In the genomic region with DNA sequence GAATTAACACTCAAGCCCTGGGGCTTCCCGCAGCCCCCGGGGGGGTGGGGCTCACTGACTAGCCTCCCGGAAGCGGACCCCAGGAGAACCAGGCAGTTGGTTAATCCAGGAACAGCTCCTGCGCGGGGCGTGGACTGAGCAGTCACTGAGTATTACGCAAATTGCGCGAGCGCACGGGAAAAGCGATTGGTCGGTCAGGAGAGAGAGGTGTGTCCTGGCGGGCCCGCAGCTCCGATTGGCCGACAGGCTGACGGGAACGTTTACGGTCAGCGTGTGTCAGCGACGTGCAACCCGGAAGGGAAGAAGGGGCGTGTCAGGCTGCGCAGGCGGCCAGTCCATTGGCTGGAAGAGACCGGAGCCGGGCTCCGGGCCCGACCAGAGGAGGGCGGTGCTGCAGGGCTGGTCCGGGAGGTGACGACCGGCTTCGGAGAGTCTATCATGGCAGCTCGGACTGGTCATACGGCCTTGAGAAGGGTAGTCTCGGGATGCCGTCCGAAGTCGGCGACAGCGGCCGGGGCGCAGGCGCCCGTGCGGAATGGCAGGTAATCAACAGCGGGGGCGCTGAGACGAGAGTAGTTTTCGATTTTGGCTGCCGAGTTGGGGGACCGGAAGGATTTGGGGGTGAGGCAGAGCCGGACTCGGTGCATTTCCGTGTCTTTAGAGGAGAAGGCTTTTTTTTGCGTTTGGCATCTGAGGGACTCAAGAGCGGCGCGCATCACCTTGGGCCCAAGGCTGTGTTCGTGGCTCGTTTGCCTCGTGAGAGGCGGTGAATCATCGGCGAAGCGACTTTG, we compare ENCODE assay signal across 1 cellular context.
A peak's percentile ranks its signal among the peaks of the same experiment; 100 is the strongest.
TF ChIP-seq lines count a peak whose summit lies in the region.

A gene (plus strand): TSS at position 430 of the 791 bp plus-strand sequence. CDS start 9 bp downstream, at position 439.

TF ChIP-seq in K562, 482 proteins besides CTCF, POLR2A, EP300 and RAD21 (continued from another document and continues in another):
- TF ChIP-seq, protein P1, sequence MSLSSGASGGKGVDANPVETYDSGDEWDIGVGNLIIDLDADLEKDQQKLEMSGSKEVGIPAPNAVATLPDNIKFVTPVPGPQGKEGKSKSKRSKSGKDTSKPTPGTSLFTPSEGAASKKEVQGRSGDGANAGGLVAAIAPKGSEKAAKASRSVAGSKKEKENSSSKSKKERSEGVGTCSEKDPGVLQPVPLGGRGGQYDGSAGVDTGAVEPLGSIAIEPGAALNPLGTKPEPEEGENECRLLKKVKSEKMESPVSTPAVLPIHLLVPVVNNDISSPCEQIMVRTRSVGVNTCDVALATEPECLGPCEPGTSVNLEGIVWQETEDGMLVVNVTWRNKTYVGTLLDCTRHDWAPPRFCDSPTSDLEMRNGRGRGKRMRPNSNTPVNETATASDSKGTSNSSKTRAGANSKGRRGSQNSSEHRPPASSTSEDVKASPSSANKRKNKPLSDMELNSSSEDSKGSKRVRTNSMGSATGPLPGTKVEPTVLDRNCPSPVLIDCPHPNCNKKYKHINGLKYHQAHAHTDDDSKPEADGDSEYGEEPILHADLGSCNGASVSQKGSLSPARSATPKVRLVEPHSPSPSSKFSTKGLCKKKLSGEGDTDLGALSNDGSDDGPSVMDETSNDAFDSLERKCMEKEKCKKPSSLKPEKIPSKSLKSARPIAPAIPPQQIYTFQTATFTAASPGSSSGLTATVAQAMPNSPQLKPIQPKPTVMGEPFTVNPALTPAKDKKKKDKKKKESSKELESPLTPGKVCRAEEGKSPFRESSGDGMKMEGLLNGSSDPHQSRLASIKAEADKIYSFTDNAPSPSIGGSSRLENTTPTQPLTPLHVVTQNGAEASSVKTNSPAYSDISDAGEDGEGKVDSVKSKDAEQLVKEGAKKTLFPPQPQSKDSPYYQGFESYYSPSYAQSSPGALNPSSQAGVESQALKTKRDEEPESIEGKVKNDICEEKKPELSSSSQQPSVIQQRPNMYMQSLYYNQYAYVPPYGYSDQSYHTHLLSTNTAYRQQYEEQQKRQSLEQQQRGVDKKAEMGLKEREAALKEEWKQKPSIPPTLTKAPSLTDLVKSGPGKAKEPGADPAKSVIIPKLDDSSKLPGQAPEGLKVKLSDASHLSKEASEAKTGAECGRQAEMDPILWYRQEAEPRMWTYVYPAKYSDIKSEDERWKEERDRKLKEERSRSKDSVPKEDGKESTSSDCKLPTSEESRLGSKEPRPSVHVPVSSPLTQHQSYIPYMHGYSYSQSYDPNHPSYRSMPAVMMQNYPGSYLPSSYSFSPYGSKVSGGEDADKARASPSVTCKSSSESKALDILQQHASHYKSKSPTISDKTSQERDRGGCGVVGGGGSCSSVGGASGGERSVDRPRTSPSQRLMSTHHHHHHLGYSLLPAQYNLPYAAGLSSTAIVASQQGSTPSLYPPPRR (CRISPR knock-in tag; IDR thresholded peaks at IDR 0.05; ENCODE audit: borderline replicate concordance): no peak
- TF ChIP-seq, protein P2, sequence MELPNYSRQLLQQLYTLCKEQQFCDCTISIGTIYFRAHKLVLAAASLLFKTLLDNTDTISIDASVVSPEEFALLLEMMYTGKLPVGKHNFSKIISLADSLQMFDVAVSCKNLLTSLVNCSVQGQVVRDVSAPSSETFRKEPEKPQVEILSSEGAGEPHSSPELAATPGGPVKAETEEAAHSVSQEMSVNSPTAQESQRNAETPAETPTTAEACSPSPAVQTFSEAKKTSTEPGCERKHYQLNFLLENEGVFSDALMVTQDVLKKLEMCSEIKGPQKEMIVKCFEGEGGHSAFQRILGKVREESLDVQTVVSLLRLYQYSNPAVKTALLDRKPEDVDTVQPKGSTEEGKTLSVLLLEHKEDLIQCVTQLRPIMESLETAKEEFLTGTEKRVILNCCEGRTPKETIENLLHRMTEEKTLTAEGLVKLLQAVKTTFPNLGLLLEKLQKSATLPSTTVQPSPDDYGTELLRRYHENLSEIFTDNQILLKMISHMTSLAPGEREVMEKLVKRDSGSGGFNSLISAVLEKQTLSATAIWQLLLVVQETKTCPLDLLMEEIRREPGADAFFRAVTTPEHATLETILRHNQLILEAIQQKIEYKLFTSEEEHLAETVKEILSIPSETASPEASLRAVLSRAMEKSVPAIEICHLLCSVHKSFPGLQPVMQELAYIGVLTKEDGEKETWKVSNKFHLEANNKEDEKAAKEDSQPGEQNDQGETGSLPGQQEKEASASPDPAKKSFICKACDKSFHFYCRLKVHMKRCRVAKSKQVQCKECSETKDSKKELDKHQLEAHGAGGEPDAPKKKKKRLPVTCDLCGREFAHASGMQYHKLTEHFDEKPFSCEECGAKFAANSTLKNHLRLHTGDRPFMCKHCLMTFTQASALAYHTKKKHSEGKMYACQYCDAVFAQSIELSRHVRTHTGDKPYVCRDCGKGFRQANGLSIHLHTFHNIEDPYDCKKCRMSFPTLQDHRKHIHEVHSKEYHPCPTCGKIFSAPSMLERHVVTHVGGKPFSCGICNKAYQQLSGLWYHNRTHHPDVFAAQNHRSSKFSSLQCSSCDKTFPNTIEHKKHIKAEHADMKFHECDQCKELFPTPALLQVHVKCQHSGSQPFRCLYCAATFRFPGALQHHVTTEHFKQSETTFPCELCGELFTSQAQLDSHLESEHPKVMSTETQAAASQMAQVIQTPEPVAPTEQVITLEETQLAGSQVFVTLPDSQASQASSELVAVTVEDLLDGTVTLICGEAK (IDR thresholded peaks at IDR 0.05): peak; percentile 75
- TF ChIP-seq, protein P2 (CRISPR knock-in tag; IDR thresholded peaks at IDR 0.05): no peak
- TF ChIP-seq NCOA1 (IDR thresholded peaks at IDR 0.05; ENCODE audit: low read depth) (peak; percentile 72), RCOR1 (IDR thresholded peaks at IDR 0.05; ENCODE audit: borderline replicate concordance in 1 of 2, low read depth in 2 of 2, low read length in 2 of 2) (peak in 1 of 2 experiments; percentile 3; a peak in 1 of 4 replicates), TAF7 (tag; IDR thresholded peaks at IDR 0.05) (peak; percentile 80), CHD1 (IDR thresholded peaks at IDR 0.05; ENCODE audit: low read length) (peak; percentile 95), FIP1L1 (IDR thresholded peaks at IDR 0.05; ENCODE audit: low read depth, low read length, poor library complexity, severe bottlenecking) (peak; percentile 32), KLF1 (tag; IDR thresholded peaks at IDR 0.05) (peak; percentile 50; the same call in 1 of the 2 replicates), KDM2B (CRISPR knock-in tag; IDR thresholded peaks at IDR 0.05) (no peak), ZNF239 (CRISPR knock-in tag; IDR thresholded peaks at IDR 0.05) (no peak), XRCC4 (IDR thresholded peaks at IDR 0.05; ENCODE audit: extremely low read depth, insufficient read depth, insufficient read length) (no peak), PYGO2 (tag; IDR thresholded peaks at IDR 0.05) (no peak), FOXA3 (CRISPR knock-in tag; conservative IDR thresholded peaks at IDR 0.05 in 1 of 2, IDR thresholded peaks at IDR 0.05 in 1 of 2) (0 out of 4 replicates have a peak, but pooled peaks of 1 of the 2 experiments have one; percentile 41), CC2D1A (IDR thresholded peaks at IDR 0.05) (peak; percentile 93), CXXC5 (CRISPR knock-in tag; IDR thresholded peaks at IDR 0.05) (peak; percentile 69), ZNF431 (CRISPR knock-in tag; IDR thresholded peaks at IDR 0.05) (no peak), ARNT (IDR thresholded peaks at IDR 0.05) (peak in 1 of 2 experiments; percentile 42; a peak in 1 of 4 replicates)
- TF ChIP-seq, protein P3, sequence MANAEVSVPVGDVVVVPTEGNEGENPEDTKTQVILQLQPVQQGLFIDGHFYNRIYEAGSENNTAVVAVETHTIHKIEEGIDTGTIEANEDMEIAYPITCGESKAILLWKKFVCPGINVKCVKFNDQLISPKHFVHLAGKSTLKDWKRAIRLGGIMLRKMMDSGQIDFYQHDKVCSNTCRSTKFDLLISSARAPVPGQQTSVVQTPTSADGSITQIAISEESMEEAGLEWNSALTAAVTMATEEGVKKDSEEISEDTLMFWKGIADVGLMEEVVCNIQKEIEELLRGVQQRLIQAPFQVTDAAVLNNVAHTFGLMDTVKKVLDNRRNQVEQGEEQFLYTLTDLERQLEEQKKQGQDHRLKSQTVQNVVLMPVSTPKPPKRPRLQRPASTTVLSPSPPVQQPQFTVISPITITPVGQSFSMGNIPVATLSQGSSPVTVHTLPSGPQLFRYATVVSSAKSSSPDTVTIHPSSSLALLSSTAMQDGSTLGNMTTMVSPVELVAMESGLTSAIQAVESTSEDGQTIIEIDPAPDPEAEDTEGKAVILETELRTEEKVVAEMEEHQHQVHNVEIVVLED (CRISPR knock-in tag; IDR thresholded peaks at IDR 0.05): peak; percentile 82
- TF ChIP-seq, protein P4, sequence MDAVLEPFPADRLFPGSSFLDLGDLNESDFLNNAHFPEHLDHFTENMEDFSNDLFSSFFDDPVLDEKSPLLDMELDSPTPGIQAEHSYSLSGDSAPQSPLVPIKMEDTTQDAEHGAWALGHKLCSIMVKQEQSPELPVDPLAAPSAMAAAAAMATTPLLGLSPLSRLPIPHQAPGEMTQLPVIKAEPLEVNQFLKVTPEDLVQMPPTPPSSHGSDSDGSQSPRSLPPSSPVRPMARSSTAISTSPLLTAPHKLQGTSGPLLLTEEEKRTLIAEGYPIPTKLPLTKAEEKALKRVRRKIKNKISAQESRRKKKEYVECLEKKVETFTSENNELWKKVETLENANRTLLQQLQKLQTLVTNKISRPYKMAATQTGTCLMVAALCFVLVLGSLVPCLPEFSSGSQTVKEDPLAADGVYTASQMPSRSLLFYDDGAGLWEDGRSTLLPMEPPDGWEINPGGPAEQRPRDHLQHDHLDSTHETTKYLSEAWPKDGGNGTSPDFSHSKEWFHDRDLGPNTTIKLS (IDR thresholded peaks at IDR 0.05; ENCODE audit: borderline replicate concordance, low read depth): peak; percentile 80; the same call in 1 of the 2 replicates
- TF ChIP-seq, protein P5, sequence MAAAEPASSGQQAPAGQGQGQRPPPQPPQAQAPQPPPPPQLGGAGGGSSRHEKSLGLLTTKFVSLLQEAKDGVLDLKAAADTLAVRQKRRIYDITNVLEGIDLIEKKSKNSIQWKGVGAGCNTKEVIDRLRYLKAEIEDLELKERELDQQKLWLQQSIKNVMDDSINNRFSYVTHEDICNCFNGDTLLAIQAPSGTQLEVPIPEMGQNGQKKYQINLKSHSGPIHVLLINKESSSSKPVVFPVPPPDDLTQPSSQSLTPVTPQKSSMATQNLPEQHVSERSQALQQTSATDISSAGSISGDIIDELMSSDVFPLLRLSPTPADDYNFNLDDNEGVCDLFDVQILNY (CRISPR knock-in tag; IDR thresholded peaks at IDR 0.05): no peak
- TF ChIP-seq, protein P6, sequence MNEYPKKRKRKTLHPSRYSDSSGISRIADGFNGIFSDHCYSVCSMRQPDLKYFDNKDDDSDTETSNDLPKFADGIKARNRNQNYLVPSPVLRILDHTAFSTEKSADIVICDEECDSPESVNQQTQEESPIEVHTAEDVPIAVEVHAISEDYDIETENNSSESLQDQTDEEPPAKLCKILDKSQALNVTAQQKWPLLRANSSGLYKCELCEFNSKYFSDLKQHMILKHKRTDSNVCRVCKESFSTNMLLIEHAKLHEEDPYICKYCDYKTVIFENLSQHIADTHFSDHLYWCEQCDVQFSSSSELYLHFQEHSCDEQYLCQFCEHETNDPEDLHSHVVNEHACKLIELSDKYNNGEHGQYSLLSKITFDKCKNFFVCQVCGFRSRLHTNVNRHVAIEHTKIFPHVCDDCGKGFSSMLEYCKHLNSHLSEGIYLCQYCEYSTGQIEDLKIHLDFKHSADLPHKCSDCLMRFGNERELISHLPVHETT (CRISPR knock-in tag; conservative IDR thresholded peaks at IDR 0.05 in 1 of 2, IDR thresholded peaks at IDR 0.05 in 1 of 2): 0 out of 4 replicates have a peak, but pooled peaks of 1 of the 2 experiments have one; percentile 47
